8 cellular contexts compared by ENCODE assay signal in genomic region chr7:121395961-121396757, GRCh38. TPM values are rescaled to one million over a fixed set of nuclear protein-coding genes. Genes with fewer than 3 reads are reported as not detected.
DNase-seq lines count a peak whose midpoint lies in the region; ATAC-seq and TF ChIP-seq lines count a peak whose summit lies in the region.

A gene with protein sequence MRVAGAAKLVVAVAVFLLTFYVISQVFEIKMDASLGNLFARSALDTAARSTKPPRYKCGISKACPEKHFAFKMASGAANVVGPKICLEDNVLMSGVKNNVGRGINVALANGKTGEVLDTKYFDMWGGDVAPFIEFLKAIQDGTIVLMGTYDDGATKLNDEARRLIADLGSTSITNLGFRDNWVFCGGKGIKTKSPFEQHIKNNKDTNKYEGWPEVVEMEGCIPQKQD (minus strand): TSS chr7:121396308. CDS start chr7:121382969, 13,339 bp downstream.

- peak within 1 kb of the TSS; percentile 94 for H2AFZ ChIP-seq in GM23248

- DNase-seq in EL (peak; percentile 93), GM23248 (peak; percentile 95), Kasumi-1 (lab: John Stamatoyannopoulos, UW) (peak; percentile 83 to 91), RPMI8226 (peak; percentile 96), fibroblast of the aortic adventitia (ENCODE audit: low read depth) (peak; percentile 86), nephron progenitor cell (peak; percentile 94)
- DNase-seq in activated T-helper 9 cell treated with anti-CD3 and anti-CD28 coated beads, Interleukin-2, amount 50 U/mL, for 16 hours (ENCODE audit: low read depth): peak; percentile 82
- peak; percentile 88 for DNase-seq in stimulated activated naive CD8-positive, alpha-beta T cell treated with anti-CD3 and anti-CD28 coated beads, Interleukin-15, amount 100 ng/mL, for 72 hours

- H3K9me3 ChIP-seq in GM23248 (ENCODE audit: low read depth): no peaks in the 10 kb centered on the region

- H3K4me2 ChIP-seq in GM23248 (ENCODE audit: unreplicated experiment): peak within 1 kb of the TSS; percentile 84

- no peaks in the 10 kb centered on the region for H3K27me3 Mint-ChIP-seq in nephron progenitor cell (ENCODE audit: low read depth, poor library complexity)
- no peaks in the 10 kb centered on the region for H3K27me3 Mint-ChIP-seq in stimulated activated naive CD8-positive, alpha-beta T cell treated with anti-CD3 and anti-CD28 coated beads, Interleukin-15, amount 100 ng/mL, for 72 hours

- H3K27ac ChIP-seq in GM23248: peak within 1 kb of the TSS; percentile 39

- 1 to 2% methylated on average over 38 to 84 of the region's 85 CpGs for WGBS in GM23248 (ENCODE audit: low coverage in 1 of 2, low lambda C conversion rate in 2 of 2, missing lambda C conversion rate in 2 of 2), 2 experiments

- peak within 1 kb of the TSS; percentile 87 for H3K4me3 ChIP-seq in GM23248
- H3K4me3 ChIP-seq in fibroblast of the aortic adventitia (ENCODE audit: low read depth, low read length): peak within 1 kb of the TSS; percentile 84

- peak within 1 kb of the TSS; percentile 92 for H3K4me3 Mint-ChIP-seq in nephron progenitor cell
- peak within 1 kb of the TSS; percentile 87 to 90 for H3K4me3 Mint-ChIP-seq in stimulated activated naive CD8-positive, alpha-beta T cell treated with anti-CD3 and anti-CD28 coated beads, Interleukin-15, amount 100 ng/mL, for 72 hours

- no peaks in the 10 kb centered on the region for H3K36me3 ChIP-seq in GM23248 (ENCODE audit: low read depth)

- H3K9me3 Mint-ChIP-seq in nephron progenitor cell: peaks cover 8% of the 10 kb centered on the region
- no peaks in the 10 kb centered on the region for H3K9me3 Mint-ChIP-seq in stimulated activated naive CD8-positive, alpha-beta T cell treated with anti-CD3 and anti-CD28 coated beads, Interleukin-15, amount 100 ng/mL, for 72 hours

- no peaks in the 10 kb centered on the region for H3K9me2 ChIP-seq in GM23248 (ENCODE audit: insufficient read depth)

- H4K20me1 ChIP-seq in GM23248 (ENCODE audit: insufficient read depth): no peaks in the 10 kb centered on the region

- peak within 1 kb of the TSS; percentile 83 for H3K9ac ChIP-seq in GM23248

- H3F3A ChIP-seq in GM23248 (ENCODE audit: insufficient read depth): peaks cover 10% of the 10 kb centered on the region; the same call in 1 of the 2 replicates

- in situ Hi-C loops in GM23248 (cut with MboI): no loop called here

- H3K4me1 Mint-ChIP-seq in nephron progenitor cell: peaks cover 14% of the 10 kb centered on the region
- H3K4me1 Mint-ChIP-seq in stimulated activated naive CD8-positive, alpha-beta T cell treated with anti-CD3 and anti-CD28 coated beads, Interleukin-15, amount 100 ng/mL, for 72 hours: peaks cover 37% of the 10 kb centered on the region

- TF ChIP-seq CTCF in fibroblast of the aortic adventitia (IDR thresholded peaks at IDR 0.05; ENCODE audit: insufficient read depth, low read length) (peak; percentile 62), nephron progenitor cell (IDR thresholded peaks at IDR 0.05) (peak; percentile 85)

- peaks cover 33% of the 10 kb centered on the region for H3K36me3 Mint-ChIP-seq in nephron progenitor cell (ENCODE audit: low read depth)

- H3K79me2 ChIP-seq in GM23248 (ENCODE audit: insufficient read depth): peaks cover 48% of the 10 kb centered on the region

- peak within 1 kb of the TSS; percentile 90 for H3K27ac Mint-ChIP-seq in nephron progenitor cell
- H3K27ac Mint-ChIP-seq in stimulated activated naive CD8-positive, alpha-beta T cell treated with anti-CD3 and anti-CD28 coated beads, Interleukin-15, amount 100 ng/mL, for 72 hours: peak within 1 kb of the TSS; percentile 97 to 98

- H3K27me3 ChIP-seq in GM23248 (replicated peaks; ENCODE audit: insufficient read depth): no peaks in the 10 kb centered on the region

- peak; percentile 88 for ATAC-seq in stimulated activated naive CD8-positive, alpha-beta T cell treated with anti-CD3 and anti-CD28 coated beads, Interleukin-15, amount 100 ng/mL, for 72 hours

- H3K4me1 ChIP-seq in GM23248 (ENCODE audit: insufficient read depth): no peaks in the 10 kb centered on the region

RNA-seq across cellular contexts. Expression of the gene that starts here (rescaled TPM):
- total RNA-seq in GM23248 (2014; rRNA removed; shearing (Covaris generic)): 38.6 and 43.5 TPM in 2 replicates
- polyA plus RNA-seq in GM23248 (2016; fragmentation: Nextera tagmentation; extraction: Ambion mirVana): 52.4 and 53.1 TPM in 2 replicates
- 119 and 857 TPM in 2 replicates for total RNA-seq in fibroblast of the aortic adventitia (ENCODE audit: low replicate concordance)

Comparison
In these comparisons a context has a peak if more than half of its experiments do, and no peak if none do; other contexts are left out.
1. Peak in every context shown above with its lines: DNase-seq, ATAC-seq, H3K4me3 ChIP-seq and H3K27ac ChIP-seq.